18 cellular contexts compared by ENCODE assay signal in the genomic region with DNA sequence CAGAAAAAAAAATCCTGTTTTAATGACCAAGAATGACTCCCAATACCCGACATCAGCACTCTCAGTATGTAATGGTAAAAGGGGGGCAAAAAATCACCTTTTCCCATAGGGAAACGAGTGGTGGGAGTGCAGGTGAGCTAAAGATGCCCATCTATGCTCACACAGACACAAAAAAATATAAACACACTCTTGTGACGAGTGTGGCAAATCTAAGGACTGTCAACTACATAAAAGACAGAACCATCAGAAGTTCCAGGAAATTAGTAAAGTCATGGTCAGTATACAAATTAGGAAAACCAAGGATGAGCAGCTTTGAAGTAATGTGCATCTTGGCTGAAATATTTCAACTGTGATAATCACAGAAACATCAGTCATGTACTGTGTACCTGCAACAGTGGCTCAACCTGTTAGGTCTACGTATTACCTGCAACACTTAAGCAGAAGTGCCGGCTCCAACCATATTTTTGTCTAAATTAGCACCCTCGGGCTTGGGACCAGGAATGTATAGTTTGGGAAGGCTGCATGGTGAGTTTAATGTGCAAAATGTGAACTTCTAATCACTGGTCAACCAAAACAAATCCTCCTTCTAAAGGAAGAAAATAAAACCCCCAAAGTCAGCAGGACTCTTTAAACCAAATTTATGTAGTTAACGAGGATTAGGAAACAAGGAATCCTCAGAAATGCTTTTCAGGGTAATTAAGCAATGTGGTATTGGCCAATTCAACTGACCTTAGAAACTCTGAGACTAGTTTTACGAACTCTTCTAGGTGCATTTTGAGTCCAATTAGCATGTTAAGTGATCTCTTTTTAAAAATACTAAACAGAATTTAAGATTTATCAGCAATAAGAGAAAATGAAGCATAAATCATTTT.
"Had no signal": no experiment of that assay in that cellular context is flagged by ENCODE, and none has a peak within 500 bp of the region (broad histone marks: within the 10 kb centered on the region; RNA-seq: fewer than 3 reads in every experiment).

No MANE protein-coding gene starts in this region.

- H3K9me3 ChIP-seq: body of pancreas, lower lobe of right lung, sigmoid colon had no signal

- ATAC-seq: body of pancreas; lower lobe of right lung; natural killer cell treated with Interleukin-12 subunit alpha and Interleukin-12 subunit beta and Interleukin-15 and Interleukin-18, amount 100 ng/mL, for 72 hours; stimulated activated naive B cell treated with anti-CD40 and anti-IgM and Interleukin-4, amounts not matched to agents 10 μg/mL and 1 μg/mL and 100 μg/mL, for 72 hours had no signal

- H3K4me3 Mint-ChIP-seq: activated CD4-positive, alpha-beta T cell treated with anti-CD3 and anti-CD28 coated beads, Interleukin-2, amount 10 ng/mL, durations not matched to agents 7 days and 5 days; activated naive CD8-positive, alpha-beta T cell; natural killer cell treated with Interleukin-12 subunit alpha and Interleukin-12 subunit beta and Interleukin-15 and Interleukin-18, amount 100 ng/mL, for 72 hours; stimulated activated naive B cell treated with anti-CD40 and anti-IgM and Interleukin-4, amounts not matched to agents 10 μg/mL and 1 μg/mL and 100 μg/mL, for 72 hours had no signal

- H3K4me3 ChIP-seq: body of pancreas, lower lobe of right lung, sigmoid colon had no signal

- H3K27me3 ChIP-seq: body of pancreas, sigmoid colon had no signal

- H3K27ac ChIP-seq: lower lobe of right lung, sigmoid colon had no signal

- H3K4me1 ChIP-seq: lower lobe of right lung had no signal

- FAIRE-seq: colon, keratinocyte had no signal

- H3K27ac Mint-ChIP-seq: activated CD4-positive, alpha-beta T cell treated with anti-CD3 and anti-CD28 coated beads, Interleukin-2, amount 10 ng/mL, durations not matched to agents 7 days and 5 days; activated naive CD8-positive, alpha-beta T cell; natural killer cell treated with Interleukin-12 subunit alpha and Interleukin-12 subunit beta and Interleukin-15 and Interleukin-18, amount 100 ng/mL, for 72 hours; stimulated activated naive B cell treated with anti-CD40 and anti-IgM and Interleukin-4, amounts not matched to agents 10 μg/mL and 1 μg/mL and 100 μg/mL, for 72 hours had no signal

- H3K9me3 Mint-ChIP-seq: activated CD4-positive, alpha-beta T cell treated with anti-CD3 and anti-CD28 coated beads, Interleukin-2, amount 10 ng/mL, durations not matched to agents 7 days and 5 days; natural killer cell treated with Interleukin-12 subunit alpha and Interleukin-12 subunit beta and Interleukin-15 and Interleukin-18, amount 100 ng/mL, for 72 hours; stimulated activated naive B cell treated with anti-CD40 and anti-IgM and Interleukin-4, amounts not matched to agents 10 μg/mL and 1 μg/mL and 100 μg/mL, for 72 hours had no signal

- H3K27me3 Mint-ChIP-seq: activated CD4-positive, alpha-beta T cell treated with anti-CD3 and anti-CD28 coated beads, Interleukin-2, amount 10 ng/mL, durations not matched to agents 7 days and 5 days; activated naive CD8-positive, alpha-beta T cell; natural killer cell treated with Interleukin-12 subunit alpha and Interleukin-12 subunit beta and Interleukin-15 and Interleukin-18, amount 100 ng/mL, for 72 hours; stimulated activated naive B cell treated with anti-CD40 and anti-IgM and Interleukin-4, amounts not matched to agents 10 μg/mL and 1 μg/mL and 100 μg/mL, for 72 hours had no signal

- DNase-seq: activated CD4-positive, alpha-beta T cell treated with anti-CD3 and anti-CD28 coated beads, Interleukin-2, amount 10 ng/mL, durations not matched to agents 7 days and 5 days; activated CD8-positive, alpha-beta memory T cell treated with anti-CD3 and anti-CD28 coated beads, Interleukin-2, amount 50 U/mL, for 4 hours; activated gamma-delta T cell; activated T-cell treated with anti-CD3 and anti-CD28 coated beads, Interleukin-2, amount 50 U/mL, for 48 hours; amygdala; body of pancreas; erythroblast; hypothalamus; lower lobe of right lung; nucleus accumbens; sigmoid colon; stimulated activated naive B cell treated with anti-CD40 and anti-IgM and Interleukin-4, amounts not matched to agents 10 μg/mL and 1 μg/mL and 100 μg/mL, for 72 hours; T-helper 1 cell; T1000 had no signal
